1 cellular context compared by ENCODE assay signal in genomic region chr4:169757575-169758184, GRCh38.
A peak's percentile ranks its signal among the peaks of the same experiment; 100 is the strongest.
TF ChIP-seq lines count a peak whose summit lies in the region.

TSS of gene HPF1 (minus strand) at chr4:169757944. CDS start at chr4:169757877, 67 bp downstream.

TF ChIP-seq in K562, 482 proteins besides CTCF, POLR2A, EP300 and RAD21 (continued from another document and continues in another):
- TF ChIP-seq TSC22D4 (tag; IDR thresholded peaks at IDR 0.05) (no peak), MCM5 (IDR thresholded peaks at IDR 0.05; ENCODE audit: low read depth) (no peak), MNT (conservative IDR thresholded peaks at IDR 0.05) (peak; percentile 82 to 85), NR0B1 (IDR thresholded peaks at IDR 0.05; ENCODE audit: partially characterized antibody) (no peak), IRF1 (CRISPR knock-in tag; IDR thresholded peaks at IDR 0.05; ENCODE audit: borderline replicate concordance) (no peak), ADNP (tag; IDR thresholded peaks at IDR 0.05) (no peak), RB1 (IDR thresholded peaks at IDR 0.05; ENCODE audit: low read depth) (peak; percentile 83; the same call in 1 of the 2 replicates), MXI1 (IDR thresholded peaks at IDR 0.05; ENCODE audit: low read depth, low read length) (no peak), HBP1 (CRISPR knock-in tag; IDR thresholded peaks at IDR 0.05) (no peak), GATA2 (CRISPR knock-in tag; IDR thresholded peaks at IDR 0.05) (no peak), ZNF586 (CRISPR knock-in tag; conservative IDR thresholded peaks at IDR 0.05) (no peak), ZFP36 (IDR thresholded peaks at IDR 0.05; ENCODE audit: low read depth, low read length, partially characterized antibody) (peak; percentile 32), ZC3H4 (CRISPR knock-in tag; IDR thresholded peaks at IDR 0.05; ENCODE audit: borderline replicate concordance) (no peak), SMAD1 (IDR thresholded peaks at IDR 0.05; ENCODE audit: low read depth, low read length, partially characterized antibody) (no peak), HEY1 (CRISPR knock-in tag; IDR thresholded peaks at IDR 0.05; ENCODE audit: borderline replicate concordance) (no peak), CSDE1 (IDR thresholded peaks at IDR 0.05) (no peak), ZNF740 (CRISPR knock-in tag; IDR thresholded peaks at IDR 0.05) (no peak), ZNF740 (tag; IDR thresholded peaks at IDR 0.05) (peak in 1 of 2 experiments; percentile 28; a peak in 1 of 4 replicates), EGR1 (conservative IDR thresholded peaks at IDR 0.05) (no peak), ZZZ3 (IDR thresholded peaks at IDR 0.05) (no peak), FOXA3 (CRISPR knock-in tag; conservative IDR thresholded peaks at IDR 0.05 in 1 of 2, IDR thresholded peaks at IDR 0.05 in 1 of 2) (no peak), YY1 (IDR thresholded peaks at IDR 0.05; ENCODE audit: borderline replicate concordance in 1 of 3, control insufficient read depth in 1 of 3, extremely low read depth in 1 of 3, insufficient read depth in 3 of 3, insufficient read length in 1 of 3, insufficient replicate concordance in 2 of 3, low read depth in 1 of 3, low read length in 2 of 3) (peak in 2 of 3 experiments; percentile 68 to 82), MCM3 (IDR thresholded peaks at IDR 0.05) (no peak), LEF1 (IDR thresholded peaks at IDR 0.05) (peak; percentile 93), SIX5 (IDR thresholded peaks at IDR 0.05; ENCODE audit: borderline replicate concordance in 1 of 2, insufficient read depth in 1 of 2, low read depth in 1 of 2, low read length in 2 of 2) (no peak), MTA1 (IDR thresholded peaks at IDR 0.05; ENCODE audit: borderline replicate concordance) (no peak), PCBP2 (IDR thresholded peaks at IDR 0.05; ENCODE audit: low read depth, low read length, poor library complexity, severe bottlenecking) (no peak), DIDO1 (tag; IDR thresholded peaks at IDR 0.05; ENCODE audit: low read depth) (0 out of 2 replicates have a peak, but pooled peaks have one; percentile 62), ZNF140 (CRISPR knock-in tag; IDR thresholded peaks at IDR 0.05) (no peak), KDM5B (IDR thresholded peaks at IDR 0.05; ENCODE audit: insufficient replicate concordance, low read depth, low read length) (peak; percentile 66), HIVEP1 (CRISPR knock-in tag; IDR thresholded peaks at IDR 0.05) (no peak), FOXJ2 (tag; IDR thresholded peaks at IDR 0.05) (no peak), ZNF274 (IDR thresholded peaks at IDR 0.05; ENCODE audit: borderline replicate concordance, low read depth, low read length) (no peak), MCM7 (IDR thresholded peaks at IDR 0.05) (no peak), SMC3 (conservative IDR thresholded peaks at IDR 0.05; ENCODE audit: insufficient read depth, low read depth, low read length) (no peak), ELF4 (CRISPR knock-in tag; IDR thresholded peaks at IDR 0.05) (no peak), CEBPB (tag; IDR thresholded peaks at IDR 0.05) (no peak), PRPF4 (IDR thresholded peaks at IDR 0.05; ENCODE audit: insufficient read depth, low read depth, low read length, poor library complexity, severe bottlenecking) (no peak), ARID2 (IDR thresholded peaks at IDR 0.05) (no peak), POLR2AphosphoS5 (IDR thresholded peaks at IDR 0.05; ENCODE audit: control insufficient read depth, insufficient read depth, low read depth, low read length) (peak; percentile 72), PPARD (CRISPR knock-in tag; IDR thresholded peaks at IDR 0.05) (no peak), MAZ (CRISPR knock-in tag; conservative IDR thresholded peaks at IDR 0.05 in 1 of 2, IDR thresholded peaks at IDR 0.05 in 1 of 2) (peak; percentile 39 to 70; a peak in 2 of 4 replicates), E2F6 (IDR thresholded peaks at IDR 0.05; ENCODE audit: borderline replicate concordance in 1 of 2, extremely low read depth in 1 of 2, insufficient read depth in 1 of 2, insufficient read length in 1 of 2, low read depth in 1 of 2, low read length in 1 of 2, poor library complexity in 1 of 2, severe bottlenecking in 1 of 2) (peak; percentile 6 to 80), SRSF9 (IDR thresholded peaks at IDR 0.05; ENCODE audit: borderline replicate concordance, low read depth, low read length) (no peak), ZNF384 (IDR thresholded peaks at IDR 0.05; ENCODE audit: low read depth, low read length) (no peak)
- TF ChIP-seq, protein P1, sequence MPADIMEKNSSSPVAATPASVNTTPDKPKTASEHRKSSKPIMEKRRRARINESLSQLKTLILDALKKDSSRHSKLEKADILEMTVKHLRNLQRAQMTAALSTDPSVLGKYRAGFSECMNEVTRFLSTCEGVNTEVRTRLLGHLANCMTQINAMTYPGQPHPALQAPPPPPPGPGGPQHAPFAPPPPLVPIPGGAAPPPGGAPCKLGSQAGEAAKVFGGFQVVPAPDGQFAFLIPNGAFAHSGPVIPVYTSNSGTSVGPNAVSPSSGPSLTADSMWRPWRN (IDR thresholded peaks at IDR 0.05; ENCODE audit: low read depth) = peak; percentile 99
- TF ChIP-seq, protein P2, sequence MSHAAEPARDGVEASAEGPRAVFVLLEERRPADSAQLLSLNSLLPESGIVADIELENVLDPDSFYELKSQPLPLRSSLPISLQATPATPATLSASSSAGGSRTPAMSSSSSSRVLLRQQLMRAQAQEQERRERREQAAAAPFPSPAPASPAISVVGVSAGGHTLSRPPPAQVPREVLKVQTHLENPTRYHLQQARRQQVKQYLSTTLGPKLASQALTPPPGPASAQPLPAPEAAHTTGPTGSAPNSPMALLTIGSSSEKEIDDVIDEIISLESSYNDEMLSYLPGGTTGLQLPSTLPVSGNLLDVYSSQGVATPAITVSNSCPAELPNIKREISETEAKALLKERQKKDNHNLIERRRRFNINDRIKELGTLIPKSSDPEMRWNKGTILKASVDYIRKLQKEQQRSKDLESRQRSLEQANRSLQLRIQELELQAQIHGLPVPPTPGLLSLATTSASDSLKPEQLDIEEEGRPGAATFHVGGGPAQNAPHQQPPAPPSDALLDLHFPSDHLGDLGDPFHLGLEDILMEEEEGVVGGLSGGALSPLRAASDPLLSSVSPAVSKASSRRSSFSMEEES (CRISPR knock-in tag; IDR thresholded peaks at IDR 0.05) = no peak
- TF ChIP-seq, protein P3, sequence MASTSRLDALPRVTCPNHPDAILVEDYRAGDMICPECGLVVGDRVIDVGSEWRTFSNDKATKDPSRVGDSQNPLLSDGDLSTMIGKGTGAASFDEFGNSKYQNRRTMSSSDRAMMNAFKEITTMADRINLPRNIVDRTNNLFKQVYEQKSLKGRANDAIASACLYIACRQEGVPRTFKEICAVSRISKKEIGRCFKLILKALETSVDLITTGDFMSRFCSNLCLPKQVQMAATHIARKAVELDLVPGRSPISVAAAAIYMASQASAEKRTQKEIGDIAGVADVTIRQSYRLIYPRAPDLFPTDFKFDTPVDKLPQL (IDR thresholded peaks at IDR 0.05; ENCODE audit: extremely low read depth, insufficient read length) = no peak
- TF ChIP-seq, protein P4, sequence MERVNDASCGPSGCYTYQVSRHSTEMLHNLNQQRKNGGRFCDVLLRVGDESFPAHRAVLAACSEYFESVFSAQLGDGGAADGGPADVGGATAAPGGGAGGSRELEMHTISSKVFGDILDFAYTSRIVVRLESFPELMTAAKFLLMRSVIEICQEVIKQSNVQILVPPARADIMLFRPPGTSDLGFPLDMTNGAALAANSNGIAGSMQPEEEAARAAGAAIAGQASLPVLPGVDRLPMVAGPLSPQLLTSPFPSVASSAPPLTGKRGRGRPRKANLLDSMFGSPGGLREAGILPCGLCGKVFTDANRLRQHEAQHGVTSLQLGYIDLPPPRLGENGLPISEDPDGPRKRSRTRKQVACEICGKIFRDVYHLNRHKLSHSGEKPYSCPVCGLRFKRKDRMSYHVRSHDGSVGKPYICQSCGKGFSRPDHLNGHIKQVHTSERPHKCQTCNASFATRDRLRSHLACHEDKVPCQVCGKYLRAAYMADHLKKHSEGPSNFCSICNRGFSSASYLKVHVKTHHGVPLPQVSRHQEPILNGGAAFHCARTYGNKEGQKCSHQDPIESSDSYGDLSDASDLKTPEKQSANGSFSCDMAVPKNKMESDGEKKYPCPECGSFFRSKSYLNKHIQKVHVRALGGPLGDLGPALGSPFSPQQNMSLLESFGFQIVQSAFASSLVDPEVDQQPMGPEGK (CRISPR knock-in tag; IDR thresholded peaks at IDR 0.05; ENCODE audit: borderline replicate concordance) = no peak
- TF ChIP-seq, protein P5, sequence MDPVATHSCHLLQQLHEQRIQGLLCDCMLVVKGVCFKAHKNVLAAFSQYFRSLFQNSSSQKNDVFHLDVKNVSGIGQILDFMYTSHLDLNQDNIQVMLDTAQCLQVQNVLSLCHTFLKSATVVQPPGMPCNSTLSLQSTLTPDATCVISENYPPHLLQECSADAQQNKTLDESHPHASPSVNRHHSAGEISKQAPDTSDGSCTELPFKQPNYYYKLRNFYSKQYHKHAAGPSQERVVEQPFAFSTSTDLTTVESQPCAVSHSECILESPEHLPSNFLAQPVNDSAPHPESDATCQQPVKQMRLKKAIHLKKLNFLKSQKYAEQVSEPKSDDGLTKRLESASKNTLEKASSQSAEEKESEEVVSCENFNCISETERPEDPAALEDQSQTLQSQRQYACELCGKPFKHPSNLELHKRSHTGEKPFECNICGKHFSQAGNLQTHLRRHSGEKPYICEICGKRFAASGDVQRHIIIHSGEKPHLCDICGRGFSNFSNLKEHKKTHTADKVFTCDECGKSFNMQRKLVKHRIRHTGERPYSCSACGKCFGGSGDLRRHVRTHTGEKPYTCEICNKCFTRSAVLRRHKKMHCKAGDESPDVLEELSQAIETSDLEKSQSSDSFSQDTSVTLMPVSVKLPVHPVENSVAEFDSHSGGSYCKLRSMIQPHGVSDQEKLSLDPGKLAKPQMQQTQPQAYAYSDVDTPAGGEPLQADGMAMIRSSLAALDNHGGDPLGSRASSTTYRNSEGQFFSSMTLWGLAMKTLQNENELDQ (CRISPR knock-in tag; IDR thresholded peaks at IDR 0.05; ENCODE audit: borderline replicate concordance) = no peak
